Comparison of ENCODE assay signal across 8 cellular contexts in genomic region chr14:67674139-67674479, GRCh38. TPM values are rescaled to one million over a fixed set of nuclear protein-coding genes. Genes with fewer than 3 reads are reported as not detected.
DNase-seq lines count a peak whose midpoint lies in the region; ATAC-seq, FAIRE-seq and TF ChIP-seq lines count a peak whose summit lies in the region.

No MANE protein-coding gene starts in this region.

- no peak for TF ChIP-seq RAD21 in HepG2 (CRISPR knock-in tag; IDR thresholded peaks at IDR 0.05)

- DNase-seq in AG20443 (ENCODE audit: low spot score) = peak; percentile 81
- peak; percentile 78 for DNase-seq in NCI-H345 (lab: John Stamatoyannopoulos, UW)
- peak; percentile 90 for DNase-seq in activated CD4-positive, alpha-beta T cell treated with anti-CD3 and anti-CD28 coated beads, Interleukin-2, amount 10 ng/mL, durations not matched to agents 24 days and 14 days
- peak; percentile 6 to 76 for DNase-seq in dermis microvascular lymphatic vessel endothelial cell (ENCODE audit: low read depth in 2 of 2)
- peak; percentile 62 for DNase-seq in HepG2 (ENCODE audit: low spot score)
- peak; percentile 60 for DNase-seq in stimulated activated CD4-positive, alpha-beta T cell treated with anti-CD3 and anti-CD28 coated beads, Interleukin-4, amount 100 ng/mL, for 24 hours

- peak overlapping the region; percentile 99 for H3K9ac ChIP-seq in HepG2 (ENCODE audit: insufficient read depth, low read depth, low read length)

- H3K36me3 ChIP-seq in HepG2 (replicated peaks in 1 of 2; ENCODE audit: control insufficient read depth in 1 of 2, insufficient read depth in 2 of 2, low read length in 2 of 2) = peaks cover 10 to 24% of the 10 kb centered on the region in 2 experiments

- no peaks in the 10 kb centered on the region for H3K27me3 Mint-ChIP-seq in activated CD4-positive, alpha-beta T cell treated with anti-CD3 and anti-CD28 coated beads, Interleukin-2, amount 10 ng/mL, durations not matched to agents 24 days and 14 days

- CTCF ChIA-PET in HepG2 (lab: Yijun Ruan, JAX; ENCODE audit: low intra/inter-chr PET ratio, low total read pairs) = interaction anchor here (1.6 to 1.8 kb wide), 2 partner anchors 30 to 31 kb away, joined by 4 to 7 read pairs; no protein-coding TSS in a partner anchor

- in situ Hi-C loops in HepG2 (cut with HindIII; ENCODE audit: extremely low pct_ligation_motif_present, low pct_unique_long_range_greater_than_20kb) = no loop called here

- peaks cover 40% of the 10 kb centered on the region for H3K4me1 Mint-ChIP-seq in activated CD4-positive, alpha-beta T cell treated with anti-CD3 and anti-CD28 coated beads, Interleukin-2, amount 10 ng/mL, durations not matched to agents 24 days and 14 days

- H3K36me3 Mint-ChIP-seq in activated CD4-positive, alpha-beta T cell treated with anti-CD3 and anti-CD28 coated beads, Interleukin-2, amount 10 ng/mL, durations not matched to agents 24 days and 14 days (ENCODE audit: low read depth) = peaks cover 28% of the 10 kb centered on the region

- peaks cover 34% of the 10 kb centered on the region for H3K79me2 ChIP-seq in HepG2 (ENCODE audit: insufficient read depth, low read length)

- no peaks in the 10 kb centered on the region for H3K9me3 ChIP-seq in HepG2 (ENCODE audit: low read length)

- no peak for FAIRE-seq in HepG2 (lab: Jason Lieb, UNC)

- peak overlapping the region; percentile 90 for H3K4me3 Mint-ChIP-seq in activated CD4-positive, alpha-beta T cell treated with anti-CD3 and anti-CD28 coated beads, Interleukin-2, amount 10 ng/mL, durations not matched to agents 24 days and 14 days

- no TSS peak for BruUV-seq in HepG2 (replicated peaks; lab: Mats Ljungman, UMichigan)

- intact Hi-C loops in activated CD4-positive, alpha-beta T cell treated with anti-CD3 and anti-CD28 coated beads, Interleukin-2, amount 10 ng/mL, durations not matched to agents 24 days and 14 days (cut with micrococcal nuclease) = loop anchor here (1.0 to 2.0 kb wide), 4 partner anchors 21 to 142 kb away; partner anchors contain the start of genes ARG2, PIGH, RDH11 and ZFYVE26
- intact Hi-C loops in HepG2 (cut with micrococcal nuclease; ENCODE audit: unreplicated experiment) = loop anchor here (2.0 kb wide), 1 partner anchor 31 kb away; no protein-coding TSS in a partner anchor

- H3K27me3 ChIP-seq in HepG2 (ENCODE audit: control insufficient read depth in 1 of 2, insufficient read depth in 2 of 2, low read length in 2 of 2) = no peaks in the 10 kb centered on the region; a peak in 1 of 5 replicates

- TF ChIP-seq EP300 in HepG2 (IDR thresholded peaks at IDR 0.05; ENCODE audit: low read depth in 2 of 2, low read length in 2 of 2) (no peak), HepG2 (CRISPR knock-in tag; IDR thresholded peaks at IDR 0.05; ENCODE audit: borderline replicate concordance) (no peak)

- WGBS in HepG2 (ENCODE audit: low lambda C conversion rate) = 9% methylated on average over 1 of the region's 25 CpGs

- H3K9me3 Mint-ChIP-seq in activated CD4-positive, alpha-beta T cell treated with anti-CD3 and anti-CD28 coated beads, Interleukin-2, amount 10 ng/mL, durations not matched to agents 24 days and 14 days = no peaks in the 10 kb centered on the region

- peak overlapping the region; percentile 98 for H3K27ac ChIP-seq in HepG2 (ENCODE audit: extremely low read length, insufficient read depth, low read length)

- TF ChIP-seq POLR2A in HepG2 (IDR thresholded peaks at IDR 0.05; ENCODE audit: insufficient read depth in 1 of 2, low read depth in 2 of 2, low read length in 2 of 2) = no peak; a peak in 1 of 4 replicates

- ATAC-seq in GM19023 (IDR thresholded peaks at IDR 0.05; ENCODE audit: unreplicated experiment) (peak; percentile 54), HG03175 (IDR thresholded peaks at IDR 0.05; ENCODE audit: unreplicated experiment) (peak; percentile 45), HepG2 (peak; percentile 89)

- H3K4me2 ChIP-seq in HepG2 (ENCODE audit: low read depth, low read length) = peak overlapping the region; percentile 90

- peak; percentile 63 for TF ChIP-seq CTCF in HepG2 (CRISPR knock-in tag; IDR thresholded peaks at IDR 0.05)

- peak overlapping the region; percentile 78 for H3K27ac Mint-ChIP-seq in activated CD4-positive, alpha-beta T cell treated with anti-CD3 and anti-CD28 coated beads, Interleukin-2, amount 10 ng/mL, durations not matched to agents 24 days and 14 days

- POLR2A ChIA-PET in HepG2 (lab: Yijun Ruan, JAX) = interaction anchor here (0.9 to 1.9 kb wide), 4 partner anchors 18 to 55 kb away, joined by 3 to 8 read pairs (median 4); partner anchors contain the start of gene RDH11

- no peak overlapping the region for H2AFZ ChIP-seq in HepG2 (ENCODE audit: low read length)

- H3K4me1 ChIP-seq in HepG2 (ENCODE audit: insufficient read depth, low read length) = peaks cover 20% of the 10 kb centered on the region

- peak overlapping the region; percentile 89 to 100 (median 95) for H3K4me3 ChIP-seq in HepG2 (replicated peaks in 1 of 3; ENCODE audit: insufficient read depth in 1 of 3, low read depth in 2 of 3, low read length in 3 of 3)

- peaks cover 4% of the 10 kb centered on the region; the same call in 1 of the 2 replicates for H4K20me1 ChIP-seq in HepG2 (ENCODE audit: insufficient read depth, low read length)

RNA-seq across cellular contexts. Expression of gene VTI1B, which starts 0.3 kb away (rescaled TPM):
- total RNA-seq in activated CD4-positive, alpha-beta T cell treated with anti-CD3 and anti-CD28 coated beads, Interleukin-2, amount 10 ng/mL, durations not matched to agents 24 days and 14 days = 75.3 and 78.5 TPM in 2 replicates
- 36.2 and 51.2 TPM in 2 replicates for total RNA-seq in dermis microvascular lymphatic vessel endothelial cell
- 93.4 and 103 TPM in 2 replicates for total RNA-seq in HepG2 (2016; rRNA removed; fragmentation: Illumina TruSeq; extraction: Trizol)
- 490 and 499 TPM in 2 replicates for total RNA-seq in HepG2 (2016; cell fraction: cytosol; rRNA removed; fragmentation: Illumina TruSeq; extraction: Trizol; ENCODE audit: low read depth)
- total RNA-seq in HepG2 (2016; cell fraction: insoluble cytoplasmic fraction; rRNA removed; fragmentation: Illumina TruSeq; extraction: Trizol) = 82.3 and 101 TPM in 2 replicates
- total RNA-seq in HepG2 (2016; cell fraction: membrane; rRNA removed; fragmentation: Illumina TruSeq; extraction: Trizol) = 431 and 454 TPM in 2 replicates
- total RNA-seq in HepG2 (2016; cell fraction: nucleus; rRNA removed; fragmentation: Illumina TruSeq; extraction: Trizol) = 33.3 and 43.2 TPM in 2 replicates
- polyA plus RNA-seq in HepG2 (2011; rRNA removed) = 26.1 and 39.0 TPM in 2 replicates
- 20.7 and 27.3 TPM in 2 replicates for polyA plus RNA-seq in HepG2 (2011; cell fraction: cytosol; rRNA removed)
- polyA plus RNA-seq in HepG2 (2011; cell fraction: nucleus; rRNA removed) = 9.5 and 12.2 TPM in 2 replicates
- polyA plus RNA-seq in HepG2 (2012) = 31.1 and 40.8 TPM in 2 replicates
- 700 and 745 TPM in 2 replicates for polyA plus RNA-seq in HepG2 (2016; cell fraction: cytosol; fragmentation: Illumina TruSeq; extraction: Trizol; ENCODE audit: low read depth)
- 92.1 and 96.4 TPM in 2 replicates for polyA plus RNA-seq in HepG2 (2016; cell fraction: insoluble cytoplasmic fraction; fragmentation: Illumina TruSeq; extraction: Trizol; ENCODE audit: low read depth)
- polyA plus RNA-seq in HepG2 (2016; cell fraction: membrane; fragmentation: Illumina TruSeq; extraction: Trizol; ENCODE audit: low read depth) = 412 and 438 TPM in 2 replicates
- polyA plus RNA-seq in HepG2 (2016; cell fraction: nucleus; fragmentation: Illumina TruSeq; extraction: Trizol; ENCODE audit: insufficient read depth, low read depth) = 62.6 and 62.8 TPM in 2 replicates
- 16.7 and 35.8 TPM in 2 replicates for polyA minus RNA-seq in HepG2 (2011; rRNA and poly(A)+ RNA removed; ENCODE audit: low replicate concordance)
- polyA minus RNA-seq in HepG2 (2011; cell fraction: cytosol; rRNA and poly(A)+ RNA removed) = 17.1 and 22.0 TPM in 2 replicates
- polyA minus RNA-seq in HepG2 (2011; cell fraction: nucleus; rRNA and poly(A)+ RNA removed) = 25.4 and 25.8 TPM in 2 replicates

RNA-seq across cellular contexts. Expression of gene RDH11, which starts 21.5 kb away (rescaled TPM):
- 66.2 and 67.7 TPM in 2 replicates for total RNA-seq in activated CD4-positive, alpha-beta T cell treated with anti-CD3 and anti-CD28 coated beads, Interleukin-2, amount 10 ng/mL, durations not matched to agents 24 days and 14 days
- total RNA-seq in dermis microvascular lymphatic vessel endothelial cell (77.0 and 84.6 TPM in 2 replicates), HepG2 (2016; rRNA removed; fragmentation: Illumina TruSeq; extraction: Trizol) (51.5 and 106 TPM in 2 replicates)
- total RNA-seq in HepG2 (2016; cell fraction: cytosol; rRNA removed; fragmentation: Illumina TruSeq; extraction: Trizol; ENCODE audit: low read depth) = 50.9 and 57.5 TPM in 2 replicates
- 46.6 and 104 TPM in 2 replicates for total RNA-seq in HepG2 (2016; cell fraction: insoluble cytoplasmic fraction; rRNA removed; fragmentation: Illumina TruSeq; extraction: Trizol)
- total RNA-seq in HepG2 (2016; cell fraction: membrane; rRNA removed; fragmentation: Illumina TruSeq; extraction: Trizol) = 32.4 and 37.5 TPM in 2 replicates
- 91.5 and 107 TPM in 2 replicates for total RNA-seq in HepG2 (2016; cell fraction: nucleus; rRNA removed; fragmentation: Illumina TruSeq; extraction: Trizol)
- polyA plus RNA-seq in HepG2 (2011; rRNA removed) = 131 and 167 TPM in 2 replicates
- polyA plus RNA-seq in HepG2 (2011; cell fraction: cytosol; rRNA removed) = 69.3 and 131 TPM in 2 replicates
- polyA plus RNA-seq in HepG2 (2011; cell fraction: nucleus; rRNA removed) = 180 and 230 TPM in 2 replicates
- polyA plus RNA-seq in HepG2 (2012) = 88.1 and 114 TPM in 2 replicates
- 4.9 TPM in 2 replicates for polyA plus RNA-seq in HepG2 (2016; cell fraction: cytosol; fragmentation: Illumina TruSeq; extraction: Trizol; ENCODE audit: low read depth)
- 39.8 and 43.7 TPM in 2 replicates for polyA plus RNA-seq in HepG2 (2016; cell fraction: insoluble cytoplasmic fraction; fragmentation: Illumina TruSeq; extraction: Trizol; ENCODE audit: low read depth)
- polyA plus RNA-seq in HepG2 (2016; cell fraction: membrane; fragmentation: Illumina TruSeq; extraction: Trizol; ENCODE audit: low read depth) = 10.9 and 12.8 TPM in 2 replicates
- 134 and 137 TPM in 2 replicates for polyA plus RNA-seq in HepG2 (2016; cell fraction: nucleus; fragmentation: Illumina TruSeq; extraction: Trizol; ENCODE audit: insufficient read depth, low read depth)
- polyA minus RNA-seq in HepG2 (2011; rRNA and poly(A)+ RNA removed; ENCODE audit: low replicate concordance) = 150 and 285 TPM in 2 replicates
- 65.1 and 97.4 TPM in 2 replicates for polyA minus RNA-seq in HepG2 (2011; cell fraction: cytosol; rRNA and poly(A)+ RNA removed)
- 82.8 and 127 TPM in 2 replicates for polyA minus RNA-seq in HepG2 (2011; cell fraction: nucleus; rRNA and poly(A)+ RNA removed)

RNA-seq across cellular contexts. Expression of gene RDH12, which starts 27.6 kb away (rescaled TPM):
- not detected in 2 replicates for total RNA-seq in activated CD4-positive, alpha-beta T cell treated with anti-CD3 and anti-CD28 coated beads, Interleukin-2, amount 10 ng/mL, durations not matched to agents 24 days and 14 days
- not detected in 2 replicates for total RNA-seq in dermis microvascular lymphatic vessel endothelial cell
- 1.4 and 1.6 TPM in 2 replicates for total RNA-seq in HepG2 (2016; rRNA removed; fragmentation: Illumina TruSeq; extraction: Trizol)
- 0.97 and 1.7 TPM in 2 replicates for total RNA-seq in HepG2 (2016; cell fraction: cytosol; rRNA removed; fragmentation: Illumina TruSeq; extraction: Trizol; ENCODE audit: low read depth)
- total RNA-seq in HepG2 (2016; cell fraction: insoluble cytoplasmic fraction; rRNA removed; fragmentation: Illumina TruSeq; extraction: Trizol) = 1.2 and 1.4 TPM in 2 replicates
- total RNA-seq in HepG2 (2016; cell fraction: membrane; rRNA removed; fragmentation: Illumina TruSeq; extraction: Trizol) = 1.3 and 1.9 TPM in 2 replicates
- 1.3 and 1.6 TPM in 2 replicates for total RNA-seq in HepG2 (2016; cell fraction: nucleus; rRNA removed; fragmentation: Illumina TruSeq; extraction: Trizol)
- 2.1 and 2.6 TPM in 2 replicates for polyA plus RNA-seq in HepG2 (2011; rRNA removed)
- polyA plus RNA-seq in HepG2 (2011; cell fraction: cytosol; rRNA removed) = 1.8 and 2.9 TPM in 2 replicates
- polyA plus RNA-seq in HepG2 (2011; cell fraction: nucleus; rRNA removed) = 0.59 and 0.80 TPM in 2 replicates
- polyA plus RNA-seq in HepG2 (2012) = 3.1 and 3.8 TPM in 2 replicates
- polyA plus RNA-seq in HepG2 (2016; cell fraction: cytosol; fragmentation: Illumina TruSeq; extraction: Trizol; ENCODE audit: low read depth) = 1.7 and 2.0 TPM in 2 replicates
- polyA plus RNA-seq in HepG2 (2016; cell fraction: insoluble cytoplasmic fraction; fragmentation: Illumina TruSeq; extraction: Trizol; ENCODE audit: low read depth) = 1.0 and 1.3 TPM in 2 replicates
- polyA plus RNA-seq in HepG2 (2016; cell fraction: membrane; fragmentation: Illumina TruSeq; extraction: Trizol; ENCODE audit: low read depth) = 1.6 and 2.3 TPM in 2 replicates
- polyA plus RNA-seq in HepG2 (2016; cell fraction: nucleus; fragmentation: Illumina TruSeq; extraction: Trizol; ENCODE audit: insufficient read depth, low read depth) = 1.5 and 1.8 TPM in 2 replicates
- 0.07 and 3.1 TPM in 2 replicates for polyA minus RNA-seq in HepG2 (2011; rRNA and poly(A)+ RNA removed; ENCODE audit: low replicate concordance)
- 0.49 TPM in 1 of 2 replicates, not detected in the other for polyA minus RNA-seq in HepG2 (2011; cell fraction: cytosol; rRNA and poly(A)+ RNA removed)
- 1.0 and 1.4 TPM in 2 replicates for polyA minus RNA-seq in HepG2 (2011; cell fraction: nucleus; rRNA and poly(A)+ RNA removed)

RNA-seq across cellular contexts. Expression of gene ARG2, which starts 54.4 kb away (rescaled TPM):
- total RNA-seq in activated CD4-positive, alpha-beta T cell treated with anti-CD3 and anti-CD28 coated beads, Interleukin-2, amount 10 ng/mL, durations not matched to agents 24 days and 14 days = 4.7 and 5.0 TPM in 2 replicates
- 29.2 and 39.7 TPM in 2 replicates for total RNA-seq in dermis microvascular lymphatic vessel endothelial cell
- total RNA-seq in HepG2 (2016; rRNA removed; fragmentation: Illumina TruSeq; extraction: Trizol) = 37.5 and 59.7 TPM in 2 replicates
- 6.3 and 7.7 TPM in 2 replicates for total RNA-seq in HepG2 (2016; cell fraction: cytosol; rRNA removed; fragmentation: Illumina TruSeq; extraction: Trizol; ENCODE audit: low read depth)
- 39.6 and 59.5 TPM in 2 replicates for total RNA-seq in HepG2 (2016; cell fraction: insoluble cytoplasmic fraction; rRNA removed; fragmentation: Illumina TruSeq; extraction: Trizol)
- 11.9 and 12.9 TPM in 2 replicates for total RNA-seq in HepG2 (2016; cell fraction: membrane; rRNA removed; fragmentation: Illumina TruSeq; extraction: Trizol)
- total RNA-seq in HepG2 (2016; cell fraction: nucleus; rRNA removed; fragmentation: Illumina TruSeq; extraction: Trizol) = 15.1 and 17.4 TPM in 2 replicates
- polyA plus RNA-seq in HepG2 (2011; rRNA removed) = 71.2 and 73.6 TPM in 2 replicates
- polyA plus RNA-seq in HepG2 (2011; cell fraction: cytosol; rRNA removed) = 60.1 and 70.4 TPM in 2 replicates
- 17.5 and 19.4 TPM in 2 replicates for polyA plus RNA-seq in HepG2 (2011; cell fraction: nucleus; rRNA removed)
- 40.9 and 79.8 TPM in 2 replicates for polyA plus RNA-seq in HepG2 (2012)
- polyA plus RNA-seq in HepG2 (2016; cell fraction: cytosol; fragmentation: Illumina TruSeq; extraction: Trizol; ENCODE audit: low read depth) = 6.2 and 6.3 TPM in 2 replicates
- 53.1 and 54.4 TPM in 2 replicates for polyA plus RNA-seq in HepG2 (2016; cell fraction: insoluble cytoplasmic fraction; fragmentation: Illumina TruSeq; extraction: Trizol; ENCODE audit: low read depth)
- 9.5 and 9.6 TPM in 2 replicates for polyA plus RNA-seq in HepG2 (2016; cell fraction: membrane; fragmentation: Illumina TruSeq; extraction: Trizol; ENCODE audit: low read depth)
- polyA plus RNA-seq in HepG2 (2016; cell fraction: nucleus; fragmentation: Illumina TruSeq; extraction: Trizol; ENCODE audit: insufficient read depth, low read depth) = 17.5 and 21.2 TPM in 2 replicates
- polyA minus RNA-seq in HepG2 (2011; rRNA and poly(A)+ RNA removed; ENCODE audit: low replicate concordance) = 30.7 and 305 TPM in 2 replicates
- polyA minus RNA-seq in HepG2 (2011; cell fraction: cytosol; rRNA and poly(A)+ RNA removed) = 47.9 and 62.8 TPM in 2 replicates
- polyA minus RNA-seq in HepG2 (2011; cell fraction: nucleus; rRNA and poly(A)+ RNA removed) = 28.6 and 33.4 TPM in 2 replicates

Comparison
In these comparisons a context has a peak if more than half of its experiments do, and no peak if none do; other contexts are left out.
1. Peak in every context shown above with its lines: DNase-seq, ATAC-seq, H3K4me3 ChIP-seq and H3K27ac ChIP-seq.